In the genomic region with DNA sequence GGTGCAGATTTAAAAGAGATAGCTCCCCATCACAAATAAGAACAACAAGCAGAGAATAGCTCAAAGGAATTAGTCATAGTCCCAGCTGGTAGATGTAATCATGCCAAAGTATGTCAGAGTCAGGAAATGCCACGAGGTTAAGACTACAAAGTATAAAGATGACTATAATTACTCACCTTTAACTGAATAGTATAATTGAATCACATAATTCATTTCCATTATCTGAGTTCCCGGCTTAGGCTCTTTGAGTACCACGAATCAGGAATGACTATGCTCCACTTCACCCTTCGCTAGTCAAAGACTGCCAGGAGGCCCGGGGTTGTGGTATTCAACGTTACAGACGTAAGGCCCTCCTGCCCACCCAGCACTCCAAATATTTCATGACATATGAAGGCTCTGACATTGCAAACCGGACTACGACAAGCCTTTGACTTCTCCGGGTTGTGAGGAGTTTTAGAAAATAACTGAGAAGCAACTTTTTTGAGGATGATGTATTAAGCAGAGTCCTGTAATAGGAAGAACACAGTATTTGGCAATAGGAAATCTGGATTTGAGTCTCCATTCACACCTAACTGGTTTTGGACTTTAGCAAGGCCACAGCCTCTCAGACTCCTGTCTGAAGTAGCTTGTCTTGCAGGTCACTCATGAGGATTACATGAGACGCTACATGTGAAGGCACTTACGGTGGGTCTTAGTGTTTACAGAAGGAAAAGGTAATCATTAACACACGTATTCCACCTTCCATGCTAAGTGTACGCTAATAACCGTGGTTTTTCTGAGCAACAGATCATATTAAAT, we compare ENCODE assay signal across 8 cellular contexts.
DNase-seq lines count a peak whose midpoint lies in the region; ATAC-seq, FAIRE-seq and TF ChIP-seq lines count a peak whose summit lies in the region.

No MANE protein-coding gene starts in this region.

- H3K9me3 ChIP-seq in HepG2 (ENCODE audit: low read length): 0 out of 2 replicates have a peak, but pooled peaks cover under 1% of the 10 kb centered on the region

- H3K4me2 ChIP-seq in HepG2 (ENCODE audit: low read depth, low read length): no peak overlapping the region

- H3K9ac ChIP-seq in HepG2 (ENCODE audit: insufficient read depth, low read depth, low read length): no peak overlapping the region; the same call in 1 of the 2 replicates

- H3K36me3 Mint-ChIP-seq in activated naive CD8-positive, alpha-beta T cell treated with anti-CD3 and anti-CD28 coated beads, Interleukin-2, amount 10 ng/mL, durations not matched to agents 7 days and 5 days: no peaks in the 10 kb centered on the region
- no peaks in the 10 kb centered on the region for H3K36me3 Mint-ChIP-seq in stimulated activated naive B cell treated with anti-CD40 and anti-IgM and Interleukin-4, amounts not matched to agents 10 μg/mL and 1 μg/mL and 100 μg/mL, for 72 hours

- POLR2A ChIA-PET in activated naive CD8-positive, alpha-beta T cell treated with anti-CD3 and anti-CD28 coated beads, Interleukin-2, amount 10 ng/mL, durations not matched to agents 7 days and 5 days (lab: Charles Lee): no interaction called here
- POLR2A ChIA-PET in HepG2 (lab: Yijun Ruan, JAX): no interaction called here

- ATAC-seq in activated naive CD8-positive, alpha-beta T cell treated with anti-CD3 and anti-CD28 coated beads, Interleukin-2, amount 10 ng/mL, durations not matched to agents 7 days and 5 days (ENCODE audit: low read depth): no peak
- ATAC-seq in HepG2 (no peak), HG03439 (IDR thresholded peaks at IDR 0.05; ENCODE audit: unreplicated experiment) (no peak)
- no peak for ATAC-seq in stimulated activated naive B cell treated with anti-CD40 and anti-IgM and Interleukin-4, amounts not matched to agents 10 μg/mL and 1 μg/mL and 100 μg/mL, for 72 hours (replicated peaks)

- intact Hi-C loops in HepG2 (cut with micrococcal nuclease; ENCODE audit: unreplicated experiment): no loop called here

- H3K79me2 ChIP-seq in HepG2 (ENCODE audit: insufficient read depth, low read length): no peaks in the 10 kb centered on the region

- H3K4me3 ChIP-seq in HFF-Myc (replicated peaks; ENCODE audit: low read depth, low read length): no peak overlapping the region
- H3K4me3 ChIP-seq in HepG2 (replicated peaks in 1 of 3; ENCODE audit: insufficient read depth in 1 of 3, low read depth in 2 of 3, low read length in 3 of 3): no peak overlapping the region

- TF ChIP-seq POLR2A in HepG2 (IDR thresholded peaks at IDR 0.05; ENCODE audit: insufficient read depth in 1 of 2, low read depth in 2 of 2, low read length in 2 of 2): no peak

- peaks cover 7% of the 10 kb centered on the region for H3K27me3 Mint-ChIP-seq in activated naive CD8-positive, alpha-beta T cell treated with anti-CD3 and anti-CD28 coated beads, Interleukin-2, amount 10 ng/mL, durations not matched to agents 7 days and 5 days
- no peaks in the 10 kb centered on the region for H3K27me3 Mint-ChIP-seq in stimulated activated naive B cell treated with anti-CD40 and anti-IgM and Interleukin-4, amounts not matched to agents 10 μg/mL and 1 μg/mL and 100 μg/mL, for 72 hours

- WGBS in HepG2 (ENCODE audit: low lambda C conversion rate): 90% methylated on average over 15 of the region's 15 CpGs

- BruUV-seq in HepG2 (replicated peaks; lab: Mats Ljungman, UMichigan): no TSS peak

- peaks cover 83% of the 10 kb centered on the region for H3K4me1 ChIP-seq in HepG2 (ENCODE audit: insufficient read depth, low read length)

- peak overlapping the region; percentile 63 for H3K27ac Mint-ChIP-seq in activated naive CD8-positive, alpha-beta T cell treated with anti-CD3 and anti-CD28 coated beads, Interleukin-2, amount 10 ng/mL, durations not matched to agents 7 days and 5 days
- H3K27ac Mint-ChIP-seq in stimulated activated naive B cell treated with anti-CD40 and anti-IgM and Interleukin-4, amounts not matched to agents 10 μg/mL and 1 μg/mL and 100 μg/mL, for 72 hours: no peak overlapping the region

- FAIRE-seq in HepG2 (lab: Jason Lieb, UNC): no peak

- H3K4me1 Mint-ChIP-seq in activated naive CD8-positive, alpha-beta T cell treated with anti-CD3 and anti-CD28 coated beads, Interleukin-2, amount 10 ng/mL, durations not matched to agents 7 days and 5 days: peaks cover 25% of the 10 kb centered on the region
- H3K4me1 Mint-ChIP-seq in stimulated activated naive B cell treated with anti-CD40 and anti-IgM and Interleukin-4, amounts not matched to agents 10 μg/mL and 1 μg/mL and 100 μg/mL, for 72 hours: peaks cover 4 to 7% of the 10 kb centered on the region in 2 donors

- no peaks in the 10 kb centered on the region for H3K9me3 Mint-ChIP-seq in activated naive CD8-positive, alpha-beta T cell treated with anti-CD3 and anti-CD28 coated beads, Interleukin-2, amount 10 ng/mL, durations not matched to agents 7 days and 5 days
- peaks cover 0 to 2% of the 10 kb centered on the region in 2 donors for H3K9me3 Mint-ChIP-seq in stimulated activated naive B cell treated with anti-CD40 and anti-IgM and Interleukin-4, amounts not matched to agents 10 μg/mL and 1 μg/mL and 100 μg/mL, for 72 hours

- TF ChIP-seq CTCF in HFF-Myc (IDR thresholded peaks at IDR 0.05; ENCODE audit: low read depth, low read length, missing control alignments) (no peak), HepG2 (CRISPR knock-in tag; IDR thresholded peaks at IDR 0.05) (no peak)

- peak overlapping the region; percentile 40 for H3K4me3 Mint-ChIP-seq in activated naive CD8-positive, alpha-beta T cell treated with anti-CD3 and anti-CD28 coated beads, Interleukin-2, amount 10 ng/mL, durations not matched to agents 7 days and 5 days
- H3K4me3 Mint-ChIP-seq in stimulated activated naive B cell treated with anti-CD40 and anti-IgM and Interleukin-4, amounts not matched to agents 10 μg/mL and 1 μg/mL and 100 μg/mL, for 72 hours: no peak overlapping the region

- no peak overlapping the region for H3K27ac ChIP-seq in HepG2 (ENCODE audit: extremely low read length, insufficient read depth, low read length)

- TF ChIP-seq EP300 in HepG2 (IDR thresholded peaks at IDR 0.05; ENCODE audit: low read depth in 2 of 2, low read length in 2 of 2): no peak
- no peak for TF ChIP-seq EP300 in HepG2 (CRISPR knock-in tag; IDR thresholded peaks at IDR 0.05; ENCODE audit: borderline replicate concordance)

- no peaks in the 10 kb centered on the region for H4K20me1 ChIP-seq in HepG2 (ENCODE audit: insufficient read depth, low read length)

- in situ Hi-C loops in HepG2 (cut with HindIII; ENCODE audit: extremely low pct_ligation_motif_present, low pct_unique_long_range_greater_than_20kb): no loop called here

- no peaks in the 10 kb centered on the region for H3K36me3 ChIP-seq in HepG2 (replicated peaks in 1 of 2; ENCODE audit: control insufficient read depth in 1 of 2, insufficient read depth in 2 of 2, low read length in 2 of 2)

- CTCF ChIA-PET in HepG2 (lab: Yijun Ruan, JAX; ENCODE audit: low intra/inter-chr PET ratio, low total read pairs): no interaction called here

- no peaks in the 10 kb centered on the region for H3K27me3 ChIP-seq in HepG2 (ENCODE audit: control insufficient read depth in 1 of 2, insufficient read depth in 2 of 2, low read length in 2 of 2)

- H2AFZ ChIP-seq in HepG2 (ENCODE audit: low read length): no peak overlapping the region

- TF ChIP-seq RAD21 in HepG2 (CRISPR knock-in tag; IDR thresholded peaks at IDR 0.05): no peak

- DNase-seq in 8988T: peak; percentile 19
- peak; percentile 35 for DNase-seq in HFF-Myc (ENCODE audit: extremely low read depth, low read depth)
- no peak for DNase-seq in activated naive CD8-positive, alpha-beta T cell treated with anti-CD3 and anti-CD28 coated beads, Interleukin-2, amount 10 ng/mL, durations not matched to agents 7 days and 5 days
- no peak for DNase-seq in HepG2 (ENCODE audit: low spot score)
- DNase-seq in hippocampal formation (lab: John Stamatoyannopoulos, UW): no peak
- DNase-seq in stimulated activated naive B cell treated with anti-CD40 and anti-IgM and Interleukin-4, amounts not matched to agents 10 μg/mL and 1 μg/mL and 100 μg/mL, for 72 hours: no peak
- no peak for DNase-seq in hypothalamus (lab: John Stamatoyannopoulos, UW)

TF ChIP-seq in HepG2, 621 proteins besides CTCF, POLR2A, EP300 and RAD21:
- TF ChIP-seq TFAP4 (IDR thresholded peaks at IDR 0.05; ENCODE audit: borderline replicate concordance, low read depth): peak; percentile 54; the same call in 1 of the 2 replicates
- TF ChIP-seq ZMYM2 (CRISPR knock-in tag; IDR thresholded peaks at IDR 0.05): 0 out of 2 replicates have a peak, but pooled peaks have one; percentile 17
- TF ChIP-seq ZNF766 (CRISPR knock-in tag; IDR thresholded peaks at IDR 0.05; ENCODE audit: borderline replicate concordance): no peak

Comparison
In these comparisons a context has a peak if more than half of its experiments do, and no peak if none do; other contexts are left out.
1. DNase-seq: peak in 8988T (single experiment) and HFF-Myc (single experiment); none in activated naive CD8-positive, alpha-beta T cell treated with anti-CD3 and anti-CD28 coated beads, Interleukin-2, amount 10 ng/mL, durations not matched to agents 7 days and 5 days (single experiment), HepG2 (single experiment), hippocampal formation (0 of 2), stimulated activated naive B cell treated with anti-CD40 and anti-IgM and Interleukin-4, amounts not matched to agents 10 μg/mL and 1 μg/mL and 100 μg/mL, for 72 hours (single experiment) and hypothalamus (0 of 51).